Comparison of ENCODE assay signal across 11 cellular contexts in genomic region chr10:71371750-71372166, GRCh38. TPM values are rescaled to one million over a fixed set of nuclear protein-coding genes. Genes with fewer than 3 reads are reported as not detected.
DNase-seq lines count a peak whose midpoint lies in the region; ATAC-seq, FAIRE-seq and TF ChIP-seq lines count a peak whose summit lies in the region.
"Had no signal": no experiment of that assay in that cellular context is flagged by ENCODE, and none has a peak within 500 bp of the region (broad histone marks: within the 10 kb centered on the region; RNA-seq: fewer than 3 reads in every experiment).

No MANE protein-coding gene starts in this region.

- intact Hi-C loops in spleen (cut with DNase I; ENCODE audit: low total_unique reads), result no loop called here

- H3K36me3 ChIP-seq in spleen, result no peaks in the 10 kb centered on the region

- no peak overlapping the region for H3K4me3 ChIP-seq in spleen

- H3K27ac ChIP-seq in spleen, result peak overlapping the region in 6 of 8 donors; percentile 38 to 86 (median 79)
- H3K27ac ChIP-seq: 22Rv1 had no signal

- 19 to 38% (median 20%) methylated on average over 6 of the region's 6 CpGs for WGBS in spleen, 5 donors

- DNase-seq in NCI-H82 (lab: John Stamatoyannopoulos, UW) (peak; percentile 65), NCI-H82 treated with DMSO at 0.1 percent for 48 hours (lab: John Stamatoyannopoulos, UW; ENCODE audit: unreplicated experiment) (no peak), SKM-1 treated with dmso at 0.1 percent for 144 hours (lab: John Stamatoyannopoulos, UW; ENCODE audit: unreplicated experiment) (peak; percentile 66), spleen (no peak), RCC 7860 (ENCODE audit: low spot score) (no peak), epidermal melanocyte (ENCODE audit: insufficient read length, low spot score) (no peak)
- no peak for DNase-seq in activated CD4-positive, alpha-beta T cell treated with anti-CD3 and anti-CD28 coated beads for 48 hours
- DNase-seq: activated gamma-delta T cell, occipital lobe had no signal

- H3K4me1 ChIP-seq in spleen, result peaks cover 0 to 55% (median 27%) of the 10 kb centered on the region in 6 donors

- no peak for TF ChIP-seq POLR2A in spleen (IDR thresholded peaks at IDR 0.05)

- TF ChIP-seq CTCF in spleen (IDR thresholded peaks at IDR 0.05 in 8 of 11, conservative IDR thresholded peaks at IDR 0.05 in 3 of 11), result no peak

- FAIRE-seq in RCC 7860 (lab: Jason Lieb, UNC), result no peak

- H3K9me3 ChIP-seq in spleen, result no peaks in the 10 kb centered on the region

- ATAC-seq in HG02973 (IDR thresholded peaks at IDR 0.05; ENCODE audit: unreplicated experiment), result peak; percentile 52

- no peaks in the 10 kb centered on the region for H3K27me3 ChIP-seq in spleen (replicated peaks in 1 of 7)

RNA-seq across cellular contexts. Expression of gene CDH23, which starts 25.0 kb away (rescaled TPM):
- 10 to 100 TPM in 5 of 7 donors, 1 to 10 TPM in 2; 8.4 to 19.9 (median 12.8) TPM for total RNA-seq in spleen
- polyA plus RNA-seq in spleen, result 1 to 10 TPM; 2.0 to 4.8 (median 3.3) TPM

RNA-seq across cellular contexts. Expression of gene SLC29A3, which starts 52.7 kb away (rescaled TPM):
- total RNA-seq in spleen, result 10 to 100 TPM in 3 of 7 donors, 1 to 10 TPM in 4; 7.5 to 15.6 (median 9.3) TPM
- polyA plus RNA-seq in spleen, result 1 to 10 TPM; 3.3 to 7.7 (median 4.8) TPM

Comparison
In these comparisons a context has a peak if more than half of its experiments do, and no peak if none do; other contexts are left out.
1. DNase-seq: peak in NCI-H82 (single experiment) and SKM-1 treated with dmso at 0.1 percent for 144 hours (single experiment); none in NCI-H82 treated with DMSO at 0.1 percent for 48 hours (single experiment), spleen (single experiment), RCC 7860 (single experiment), epidermal melanocyte (single experiment) and activated CD4-positive, alpha-beta T cell treated with anti-CD3 and anti-CD28 coated beads for 48 hours (single experiment).